Comparison of ENCODE assay signal across 9 cellular contexts in genomic region chr5:124806026-124806856, GRCh38. TPM values are rescaled to one million over a fixed set of nuclear protein-coding genes. Genes with fewer than 3 reads are reported as not detected.
DNase-seq lines count a peak whose midpoint lies in the region; ATAC-seq, FAIRE-seq and TF ChIP-seq lines count a peak whose summit lies in the region.
"Had no signal": no experiment of that assay in that cellular context is flagged by ENCODE, and none has a peak within 500 bp of the region (broad histone marks: within the 10 kb centered on the region; RNA-seq: fewer than 3 reads in every experiment).

No MANE protein-coding gene starts in this region.

- H3K9me3 Mint-ChIP-seq in activated T-cell treated with anti-CD3 and anti-CD28 coated beads, Interleukin-2, amount 50 U/mL, for 24 hours, result no peaks in the 10 kb centered on the region

- no peak overlapping the region for H3K9ac ChIP-seq in keratinocyte (ENCODE audit: control insufficient read depth, extremely low read depth, insufficient read depth, low read length)

- ATAC-seq in HG03342 (IDR thresholded peaks at IDR 0.05; ENCODE audit: unreplicated experiment), result no peak

- TF ChIP-seq CTCF in bronchial epithelial cell (IDR thresholded peaks at IDR 0.05; ENCODE audit: insufficient read depth, low read length, severe bottlenecking) (no peak), keratinocyte (optimal IDR thresholded peaks at IDR 0.05 in 1 of 3, IDR thresholded peaks at IDR 0.05 in 1 of 3, conservative IDR thresholded peaks at IDR 0.05 in 1 of 3; ENCODE audit: extremely low read depth in 1 of 3, insufficient read depth in 2 of 3, low read length in 3 of 3) (no peak)

- dilution Hi-C loops in keratinocyte (cut with MboI; ENCODE audit: extremely low pct_ligation_motif_present, low sequenced_read_pairs), result no loop called here

- no peak overlapping the region for H3K4me3 Mint-ChIP-seq in activated T-cell treated with anti-CD3 and anti-CD28 coated beads, Interleukin-2, amount 50 U/mL, for 24 hours

- H4K20me1 ChIP-seq in keratinocyte (ENCODE audit: control insufficient read depth, extremely low read depth, insufficient read depth, low read length), result no peaks in the 10 kb centered on the region

- H2AFZ ChIP-seq in keratinocyte (ENCODE audit: control insufficient read depth, low read length), result peak overlapping the region; percentile 45

- no peaks in the 10 kb centered on the region for H3K4me1 Mint-ChIP-seq in activated T-cell treated with anti-CD3 and anti-CD28 coated beads, Interleukin-2, amount 50 U/mL, for 24 hours (ENCODE audit: low read depth)

- no peaks in the 10 kb centered on the region for H3K79me2 ChIP-seq in keratinocyte (ENCODE audit: control insufficient read depth, insufficient read depth, low read length)

- H3K27ac ChIP-seq in keratinocyte (ENCODE audit: control insufficient read depth, insufficient read depth, low read length), result no peak overlapping the region

- H3K9me1 ChIP-seq in keratinocyte (ENCODE audit: control insufficient read depth, extremely low read depth, insufficient read depth, low read length), result no peaks in the 10 kb centered on the region

- H3K4me2 ChIP-seq in keratinocyte (ENCODE audit: control insufficient read depth, extremely low read depth, insufficient read depth, low read depth, low read length), result peak overlapping the region; percentile 58

- FAIRE-seq in bronchial epithelial cell (lab: Jason Lieb, UNC), result peak; percentile 28
- peak; percentile 71 for FAIRE-seq in keratinocyte (lab: Jason Lieb, UNC)
- no peak for FAIRE-seq in urothelium cell line (lab: Jason Lieb, UNC)
- FAIRE-seq: G401.6 had no signal

- peaks cover 11% of the 10 kb centered on the region for H3K4me1 ChIP-seq in keratinocyte (ENCODE audit: control insufficient read depth, extremely low read depth, insufficient read depth, low read length)

- H3K4me3 ChIP-seq in bronchial epithelial cell (ENCODE audit: low read depth, low read length), result no peak overlapping the region
- no peak overlapping the region for H3K4me3 ChIP-seq in keratinocyte (ENCODE audit: control insufficient read depth in 2 of 3, extremely low read depth in 1 of 3, insufficient read depth in 2 of 3, low read depth in 1 of 3, low read length in 3 of 3)

- no peaks in the 10 kb centered on the region for H3K27me3 Mint-ChIP-seq in activated T-cell treated with anti-CD3 and anti-CD28 coated beads, Interleukin-2, amount 50 U/mL, for 24 hours

- H3K9me3 ChIP-seq in keratinocyte (ENCODE audit: control insufficient read depth, low read depth, low read length), result no peaks in the 10 kb centered on the region

- DNase-seq in DMS 273 treated with DMSO at 0.1 percent for 48 hours (lab: John Stamatoyannopoulos, UW), result peak; percentile 96
- peak; percentile 93 for DNase-seq in NCI-H2171 treated with DMSO at 0.1 percent for 48 hours (lab: John Stamatoyannopoulos, UW)
- peak; percentile 90 for DNase-seq in bronchial epithelial cell (ENCODE audit: low read depth)
- peak; percentile 32 for DNase-seq in keratinocyte (ENCODE audit: low read depth, low spot score)
- DNase-seq in urothelium cell line (ENCODE audit: low spot score), result peak; percentile 82
- no peak for DNase-seq in activated T-cell treated with anti-CD3 and anti-CD28 coated beads, Interleukin-2, amount 50 U/mL, for 24 hours
- DNase-seq in activated naive CD4-positive, alpha-beta T cell treated with Interleukin-2 at 50 U/mL for 16 hours, result no peak

- no peak overlapping the region for H3K27ac Mint-ChIP-seq in activated T-cell treated with anti-CD3 and anti-CD28 coated beads, Interleukin-2, amount 50 U/mL, for 24 hours

- H3K27me3 ChIP-seq in bronchial epithelial cell (ENCODE audit: control insufficient read depth, insufficient read depth, low read length) (no peaks in the 10 kb centered on the region), keratinocyte (ENCODE audit: control insufficient read depth, extremely low read depth, insufficient read depth, low read length) (no peaks in the 10 kb centered on the region)

- no peaks in the 10 kb centered on the region for H3K36me3 Mint-ChIP-seq in activated T-cell treated with anti-CD3 and anti-CD28 coated beads, Interleukin-2, amount 50 U/mL, for 24 hours (ENCODE audit: low read depth)

- no peaks in the 10 kb centered on the region for H3K36me3 ChIP-seq in bronchial epithelial cell (ENCODE audit: control insufficient read depth, insufficient read depth, low read length)
- no peaks in the 10 kb centered on the region for H3K36me3 ChIP-seq in keratinocyte (ENCODE audit: control insufficient read depth in 2 of 2, extremely low read depth in 1 of 2, insufficient read depth in 2 of 2, low read length in 2 of 2)

RNA-seq across cellular contexts. Expression of gene ZNF608, which starts 59.8 kb away (rescaled TPM):
- 4.5 and 4.6 TPM in 2 replicates for total RNA-seq in bronchial epithelial cell
- polyA plus RNA-seq in keratinocyte, result 0.87 to 1.6 TPM (median 1.1 TPM) in 3 replicates
- polyA plus RNA-seq in keratinocyte (2011; ENCODE audit: low read depth), result 1.3 TPM
- polyA plus RNA-seq in keratinocyte (2011; cell fraction: cytosol; rRNA removed), result 0.84 and 0.95 TPM in 2 replicates
- 3.2 and 4.1 TPM in 2 replicates for polyA plus RNA-seq in keratinocyte (2011; cell fraction: nucleus; rRNA removed)
- 0.89 and 1.1 TPM in 2 replicates for polyA plus RNA-seq in keratinocyte (2012; ENCODE audit: low replicate concordance)
- polyA minus RNA-seq in keratinocyte, result 2.1 to 2.8 TPM (median 2.4 TPM) in 3 replicates
- 0.58 TPM for polyA minus RNA-seq in keratinocyte (2011; cell fraction: cytosol; rRNA and poly(A)+ RNA removed)
- 1.8 and 3.7 TPM in 2 replicates for polyA minus RNA-seq in keratinocyte (2011; cell fraction: nucleus; rRNA and poly(A)+ RNA removed)

Comparison
In these comparisons a context has a peak if more than half of its experiments do, and no peak if none do; other contexts are left out.
1. DNase-seq: peak in DMS 273 treated with DMSO at 0.1 percent for 48 hours (single experiment), NCI-H2171 treated with DMSO at 0.1 percent for 48 hours (single experiment), bronchial epithelial cell (single experiment), keratinocyte (single experiment) and urothelium cell line (single experiment); none in activated T-cell treated with anti-CD3 and anti-CD28 coated beads, Interleukin-2, amount 50 U/mL, for 24 hours (single experiment) and activated naive CD4-positive, alpha-beta T cell treated with Interleukin-2 at 50 U/mL for 16 hours (single experiment).